5 cellular contexts compared by ENCODE assay signal in genomic region chr7:88265002-88265401, GRCh38. TPM values are rescaled to one million over a fixed set of nuclear protein-coding genes. Genes with fewer than 3 reads are reported as not detected.
"Had no signal": no experiment of that assay in that cellular context is flagged by ENCODE, and none has a peak within 500 bp of the region (broad histone marks: within the 10 kb centered on the region; RNA-seq: fewer than 3 reads in every experiment).

No MANE protein-coding gene starts in this region.

RNA-seq across cellular contexts. Expression of gene STEAP4, which starts 41.7 kb away (rescaled TPM):
- total RNA-seq: activated CD8-positive, alpha-beta T cell treated with anti-CD3 and anti-CD28 coated beads for 36 hours; activated T-helper 17 cell treated with anti-CD3 and anti-CD28 coated beads, Interleukin-2, amount 50 U/mL, for 72 hours; endodermal cell had no signal
- polyA plus RNA-seq: naive thymus-derived CD4-positive, alpha-beta T cell; neural cell had no signal
